Comparison of ENCODE assay signal across 9 cellular contexts in genomic region chr2:42567389-42567788, GRCh38. TPM values are rescaled to one million over a fixed set of nuclear protein-coding genes. Genes with fewer than 3 reads are reported as not detected.
A peak's percentile ranks its signal among the peaks of the same experiment; 100 is the strongest.
DNase-seq lines count a peak whose midpoint lies in the region; ATAC-seq lines count a peak whose summit lies in the region.
"Had no signal": no experiment of that assay in that cellular context is flagged by ENCODE, and none has a peak within 500 bp of the region (broad histone marks: within the 10 kb centered on the region; RNA-seq: fewer than 3 reads in every experiment).

No MANE protein-coding gene starts in this region.

- no peaks in the 10 kb centered on the region for H3K36me3 ChIP-seq in thymus (ENCODE audit: control insufficient read depth, insufficient read depth)

- ATAC-seq in activated naive CD8-positive, alpha-beta T cell treated with anti-CD3 and anti-CD28 coated beads, Interleukin-2, amount 10 ng/mL, durations not matched to agents 7 days and 5 days (ENCODE audit: low read depth), result no peak
- no peak for ATAC-seq in left lobe of liver

- H3K9me3 Mint-ChIP-seq in activated CD4-positive, alpha-beta memory T cell treated with anti-CD3 and anti-CD28 coated beads, Interleukin-2, amount 10 ng/mL, durations not matched to agents 7 days and 5 days, result no peaks in the 10 kb centered on the region
- no peaks in the 10 kb centered on the region for H3K9me3 Mint-ChIP-seq in activated CD4-positive, alpha-beta memory T cell treated with anti-CD3 and anti-CD28 coated beads for 36 hours
- H3K9me3 Mint-ChIP-seq in activated naive CD8-positive, alpha-beta T cell treated with anti-CD3 and anti-CD28 coated beads, Interleukin-2, amount 10 ng/mL, durations not matched to agents 7 days and 5 days, result no peaks in the 10 kb centered on the region
- H3K9me3 Mint-ChIP-seq: dendritic cell treated with granulocyte-macrophage colony-stimulating factor and Interleukin-4, amounts not matched to agents 40 ng/mL and 50 ng/mL, for 4 days had no signal

- DNase-seq in activated CD4-positive, alpha-beta memory T cell treated with anti-CD3 and anti-CD28 coated beads, Interleukin-2, amount 10 ng/mL, durations not matched to agents 7 days and 5 days, result no peak
- DNase-seq in activated CD4-positive, alpha-beta memory T cell treated with anti-CD3 and anti-CD28 coated beads for 36 hours, result no peak
- DNase-seq in activated naive CD8-positive, alpha-beta T cell treated with anti-CD3 and anti-CD28 coated beads, Interleukin-2, amount 10 ng/mL, durations not matched to agents 7 days and 5 days, result no peak
- DNase-seq in NCI-H1436 (lab: John Stamatoyannopoulos, UW) (no peak), NCI-H510A (lab: John Stamatoyannopoulos, UW) (no peak), left lobe of liver (ENCODE audit: low spot score) (no peak)

- no peaks in the 10 kb centered on the region for H3K27me3 ChIP-seq in layer of hippocampus (ENCODE audit: control insufficient read depth, insufficient read depth, low read length)
- H3K27me3 ChIP-seq in thymus (ENCODE audit: control insufficient read depth, insufficient read depth), result no peaks in the 10 kb centered on the region

- POLR2A ChIA-PET in activated CD4-positive, alpha-beta memory T cell treated with anti-CD3 and anti-CD28 coated beads, Interleukin-2, amount 10 ng/mL, durations not matched to agents 7 days and 5 days (lab: Charles Lee), result no interaction called here
- POLR2A ChIA-PET in activated CD4-positive, alpha-beta memory T cell treated with anti-CD3 and anti-CD28 coated beads for 36 hours (lab: Charles Lee), result no interaction called here
- POLR2A ChIA-PET in activated naive CD8-positive, alpha-beta T cell treated with anti-CD3 and anti-CD28 coated beads, Interleukin-2, amount 10 ng/mL, durations not matched to agents 7 days and 5 days (lab: Charles Lee), result interaction anchor here (0.7 to 1.2 kb wide), 2 partner anchors 8 to 1279 kb away, joined by 3 to 4 read pairs; no protein-coding TSS in a partner anchor

- H3K4me1 ChIP-seq in thymus (ENCODE audit: control insufficient read depth, insufficient read depth, low read length), result peaks cover 35% of the 10 kb centered on the region

- H3K4me1 Mint-ChIP-seq in activated CD4-positive, alpha-beta memory T cell treated with anti-CD3 and anti-CD28 coated beads, Interleukin-2, amount 10 ng/mL, durations not matched to agents 7 days and 5 days, result peaks cover 11% of the 10 kb centered on the region
- peaks cover 10% of the 10 kb centered on the region for H3K4me1 Mint-ChIP-seq in activated CD4-positive, alpha-beta memory T cell treated with anti-CD3 and anti-CD28 coated beads for 36 hours (ENCODE audit: low read depth)
- peaks cover 23% of the 10 kb centered on the region for H3K4me1 Mint-ChIP-seq in activated naive CD8-positive, alpha-beta T cell treated with anti-CD3 and anti-CD28 coated beads, Interleukin-2, amount 10 ng/mL, durations not matched to agents 7 days and 5 days

- H3K27ac Mint-ChIP-seq in activated CD4-positive, alpha-beta memory T cell treated with anti-CD3 and anti-CD28 coated beads, Interleukin-2, amount 10 ng/mL, durations not matched to agents 7 days and 5 days, result no peak overlapping the region
- no peak overlapping the region for H3K27ac Mint-ChIP-seq in activated CD4-positive, alpha-beta memory T cell treated with anti-CD3 and anti-CD28 coated beads for 36 hours
- H3K27ac Mint-ChIP-seq in activated naive CD8-positive, alpha-beta T cell treated with anti-CD3 and anti-CD28 coated beads, Interleukin-2, amount 10 ng/mL, durations not matched to agents 7 days and 5 days, result peak overlapping the region; percentile 14

- H3K9me3 ChIP-seq in thymus (ENCODE audit: control insufficient read depth), result no peaks in the 10 kb centered on the region

- peak overlapping the region; percentile 63 for H3K4me3 Mint-ChIP-seq in activated CD4-positive, alpha-beta memory T cell treated with anti-CD3 and anti-CD28 coated beads, Interleukin-2, amount 10 ng/mL, durations not matched to agents 7 days and 5 days
- no peak overlapping the region for H3K4me3 Mint-ChIP-seq in activated CD4-positive, alpha-beta memory T cell treated with anti-CD3 and anti-CD28 coated beads for 36 hours
- H3K4me3 Mint-ChIP-seq in activated naive CD8-positive, alpha-beta T cell treated with anti-CD3 and anti-CD28 coated beads, Interleukin-2, amount 10 ng/mL, durations not matched to agents 7 days and 5 days, result peak overlapping the region; percentile 59

- H3K27me3 Mint-ChIP-seq in activated CD4-positive, alpha-beta memory T cell treated with anti-CD3 and anti-CD28 coated beads, Interleukin-2, amount 10 ng/mL, durations not matched to agents 7 days and 5 days, result peaks cover 10% of the 10 kb centered on the region
- no peaks in the 10 kb centered on the region for H3K27me3 Mint-ChIP-seq in activated CD4-positive, alpha-beta memory T cell treated with anti-CD3 and anti-CD28 coated beads for 36 hours
- no peaks in the 10 kb centered on the region for H3K27me3 Mint-ChIP-seq in activated naive CD8-positive, alpha-beta T cell treated with anti-CD3 and anti-CD28 coated beads, Interleukin-2, amount 10 ng/mL, durations not matched to agents 7 days and 5 days

- 34% methylated on average over 8 of the region's 8 CpGs for WGBS in thymus

- peak overlapping the region; percentile 77 for H3K4me3 ChIP-seq in thymus (ENCODE audit: low read length)

- peaks cover 9% of the 10 kb centered on the region for H3K36me3 Mint-ChIP-seq in activated CD4-positive, alpha-beta memory T cell treated with anti-CD3 and anti-CD28 coated beads, Interleukin-2, amount 10 ng/mL, durations not matched to agents 7 days and 5 days (ENCODE audit: low read depth)
- no peaks in the 10 kb centered on the region for H3K36me3 Mint-ChIP-seq in activated CD4-positive, alpha-beta memory T cell treated with anti-CD3 and anti-CD28 coated beads for 36 hours
- peaks cover 10% of the 10 kb centered on the region for H3K36me3 Mint-ChIP-seq in activated naive CD8-positive, alpha-beta T cell treated with anti-CD3 and anti-CD28 coated beads, Interleukin-2, amount 10 ng/mL, durations not matched to agents 7 days and 5 days

- H3K27ac ChIP-seq in layer of hippocampus (ENCODE audit: low read depth, low read length) (peak overlapping the region; percentile 77), thymus (ENCODE audit: low read depth) (peak overlapping the region; percentile 97)

- intact Hi-C loops in activated CD4-positive, alpha-beta memory T cell treated with anti-CD3 and anti-CD28 coated beads for 36 hours (cut with micrococcal nuclease), result loop anchor here (5.0 to 10.0 kb wide), 2 partner anchors 87 to 245 kb away; no protein-coding TSS in a partner anchor

- CTCF ChIA-PET in activated CD4-positive, alpha-beta memory T cell treated with anti-CD3 and anti-CD28 coated beads, Interleukin-2, amount 10 ng/mL, durations not matched to agents 7 days and 5 days (lab: Charles Lee), result no interaction called here
- CTCF ChIA-PET in activated CD4-positive, alpha-beta memory T cell treated with anti-CD3 and anti-CD28 coated beads for 36 hours (lab: Charles Lee), result interaction anchor here (1.1 kb wide), 1 partner anchor 12 kb away, joined by 3 read pairs; no protein-coding TSS in a partner anchor

RNA-seq across cellular contexts. Expression of gene MTA3, which starts 1.0 kb away (rescaled TPM):
- total RNA-seq in activated CD4-positive, alpha-beta memory T cell treated with anti-CD3 and anti-CD28 coated beads, Interleukin-2, amount 10 ng/mL, durations not matched to agents 7 days and 5 days, result 10 to 100 TPM; 20.9 to 21.5 TPM
- 10 to 100 TPM; 25.1 to 29.7 TPM for total RNA-seq in activated CD4-positive, alpha-beta memory T cell treated with anti-CD3 and anti-CD28 coated beads for 36 hours
- 10 to 100 TPM; 35.6 to 36.2 TPM for total RNA-seq in activated naive CD8-positive, alpha-beta T cell treated with anti-CD3 and anti-CD28 coated beads, Interleukin-2, amount 10 ng/mL, durations not matched to agents 7 days and 5 days
- polyA plus RNA-seq in thymus, result 64.9 TPM
- 6.7 TPM for total RNA-seq in left lobe of liver
